In genomic region chrX:108396986-108397385, GRCh38 we compare ENCODE assay signal across 13 cellular contexts. TPM values are rescaled to one million over a fixed set of nuclear protein-coding genes. Genes with fewer than 3 reads are reported as not detected.
"Had no signal": no experiment of that assay in that cellular context is flagged by ENCODE, and none has a peak within 500 bp of the region (broad histone marks: within the 10 kb centered on the region; RNA-seq: fewer than 3 reads in every experiment).

No MANE protein-coding gene starts in this region.

- ATAC-seq: body of pancreas; heart right ventricle; left ventricle myocardium superior; pancreas; stimulated activated effector memory CD8-positive, alpha-beta T cell treated with anti-CD3 and anti-CD28 coated beads, Interleukin-12 subunit alpha, Interleukin-12 subunit beta, amount 100 ng/mL, for 72 hours had no signal

- DNase-seq: activated CD4-positive, alpha-beta T cell treated with anti-CD3 and anti-CD28 coated beads, Interleukin-2, amount 50 U/mL, for 1 hour; activated naive CD4-positive, alpha-beta T cell treated with anti-CD3 and anti-CD28 coated beads, Interleukin-2, amount 10 ng/mL, durations not matched to agents 7 days and 5 days; body of pancreas; cerebellar nuclear complex; heart right ventricle; kidney; left ventricle myocardium superior; pancreas; small intestine; substantia nigra; transverse colon had no signal

- H3K36me3 ChIP-seq: heart right ventricle, pancreas, transverse colon had no signal

- H3K4me3 ChIP-seq: body of pancreas, heart right ventricle, pancreas, transverse colon had no signal

- H3K4me1 ChIP-seq: body of pancreas, pancreas, transverse colon had no signal

- H3K27ac ChIP-seq: body of pancreas, heart right ventricle, pancreas, transverse colon had no signal

- H3K27me3 ChIP-seq: body of pancreas, transverse colon had no signal

- H3K9me3 ChIP-seq: body of pancreas, heart right ventricle, pancreas, transverse colon had no signal

RNA-seq across cellular contexts. Expression of gene COL4A6, which starts 41.2 kb away (rescaled TPM):
- total RNA-seq: activated T-helper 2 cell treated with anti-CD3 and anti-CD28 coated beads, Interferon-gamma antibody, Interleukin-2, Interleukin-4, amounts not matched to agents 10 μg/mL and 5 μg/mL and 100 μg/mL, durations not matched to agents 14 hours and 24 hours and 36 hours had no signal

RNA-seq across cellular contexts. Expression of gene COL4A5, which starts 42.7 kb away (rescaled TPM):
- total RNA-seq: activated T-helper 2 cell treated with anti-CD3 and anti-CD28 coated beads, Interferon-gamma antibody, Interleukin-2, Interleukin-4, amounts not matched to agents 10 μg/mL and 5 μg/mL and 100 μg/mL, durations not matched to agents 14 hours and 24 hours and 36 hours had no signal
